In the genomic region with DNA sequence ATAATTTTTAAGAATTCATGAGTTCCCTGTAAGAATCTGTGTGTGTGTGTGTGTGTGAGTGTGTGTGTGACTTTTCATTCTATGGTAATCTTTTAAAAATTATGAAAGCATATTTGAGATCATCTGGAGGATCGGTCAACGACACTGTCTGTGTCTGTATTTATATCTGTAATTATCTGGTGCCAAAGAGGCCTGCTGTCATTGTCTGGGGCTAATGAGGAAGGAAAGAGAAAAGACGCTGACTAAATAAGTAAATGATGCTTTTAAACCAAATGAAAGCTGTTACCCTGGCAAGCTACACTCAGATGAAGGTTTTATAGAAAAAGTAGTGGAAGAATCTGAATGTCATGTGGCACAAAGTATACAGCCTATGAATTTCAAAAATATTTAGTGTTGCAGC, we compare ENCODE assay signal across 29 cellular contexts.
"Had no signal": no experiment of that assay in that cellular context is flagged by ENCODE, and none has a peak within 500 bp of the region (broad histone marks: within the 10 kb centered on the region; RNA-seq: fewer than 3 reads in every experiment).

No MANE protein-coding gene starts in this region.

- H3K4me3 Mint-ChIP-seq: activated CD4-positive, alpha-beta memory T cell treated with anti-CD3 and anti-CD28 coated beads for 36 hours; activated CD4-positive, alpha-beta T cell treated with anti-CD3 and anti-CD28 coated beads, Interleukin-2, amount 10 ng/mL, durations not matched to agents 24 days and 14 days; activated naive CD4-positive, alpha-beta T cell treated with anti-CD3 and anti-CD28 coated beads for 36 hours; activated naive CD8-positive, alpha-beta T cell treated with anti-CD3 and anti-CD28 coated beads for 36 hours; activated T-helper 1 cell treated with anti-CD3 and anti-CD28 coated beads, Interleukin-12 subunit alpha, Interleukin-12 subunit beta, Interleukin-2, Interleukin-4 antibody, amounts not matched to agents 30 ng/mL and 10 ng/mL and 1 ng/mL, durations not matched to agents 14 hours and 24 hours and 36 hours; natural killer cell treated with Interleukin-12 subunit alpha and Interleukin-12 subunit beta and Interleukin-15 and Interleukin-18, amount 100 ng/mL, for 72 hours; stimulated activated effector memory CD8-positive, alpha-beta T cell treated with anti-CD3 and anti-CD28 coated beads, Interleukin-12 subunit alpha, Interleukin-12 subunit beta, amount 100 ng/mL, for 72 hours; stimulated activated naive CD8-positive, alpha-beta T cell treated with anti-CD3 and anti-CD28 coated beads, Interleukin-15, Interleukin-2, amounts not matched to agents 100 ng/mL and 50 ng/mL, for 24 hours had no signal

- H3K27ac Mint-ChIP-seq: activated CD4-positive, alpha-beta memory T cell treated with anti-CD3 and anti-CD28 coated beads for 36 hours; activated CD4-positive, alpha-beta T cell treated with anti-CD3 and anti-CD28 coated beads, Interleukin-2, amount 10 ng/mL, durations not matched to agents 24 days and 14 days; activated naive CD4-positive, alpha-beta T cell treated with anti-CD3 and anti-CD28 coated beads for 36 hours; activated naive CD8-positive, alpha-beta T cell treated with anti-CD3 and anti-CD28 coated beads for 36 hours; activated T-helper 1 cell treated with anti-CD3 and anti-CD28 coated beads, Interleukin-12 subunit alpha, Interleukin-12 subunit beta, Interleukin-2, Interleukin-4 antibody, amounts not matched to agents 30 ng/mL and 10 ng/mL and 1 ng/mL, durations not matched to agents 14 hours and 24 hours and 36 hours; natural killer cell treated with Interleukin-12 subunit alpha and Interleukin-12 subunit beta and Interleukin-15 and Interleukin-18, amount 100 ng/mL, for 72 hours; stimulated activated effector memory CD8-positive, alpha-beta T cell treated with anti-CD3 and anti-CD28 coated beads, Interleukin-12 subunit alpha, Interleukin-12 subunit beta, amount 100 ng/mL, for 72 hours; stimulated activated naive CD8-positive, alpha-beta T cell treated with anti-CD3 and anti-CD28 coated beads, Interleukin-15, Interleukin-2, amounts not matched to agents 100 ng/mL and 50 ng/mL, for 24 hours had no signal

- ATAC-seq: body of pancreas; foreskin keratinocyte; heart right ventricle; lower lobe of right lung; mucosa of descending colon; natural killer cell treated with Interleukin-12 subunit alpha and Interleukin-12 subunit beta and Interleukin-15 and Interleukin-18, amount 100 ng/mL, for 72 hours; right lobe of liver; stimulated activated effector memory CD8-positive, alpha-beta T cell treated with anti-CD3 and anti-CD28 coated beads, Interleukin-12 subunit alpha, Interleukin-12 subunit beta, amount 100 ng/mL, for 72 hours had no signal

- H3K9me3 ChIP-seq: adrenal gland, body of pancreas, esophagus muscularis mucosa, lower lobe of right lung, mucosa of descending colon, right lobe of liver, thoracic aorta had no signal

- H3K4me1 ChIP-seq: adrenal gland, body of pancreas, lower lobe of right lung, right lobe of liver had no signal

- DNase-seq: activated CD4-positive, alpha-beta memory T cell treated with anti-CD3 and anti-CD28 coated beads for 36 hours; activated CD4-positive, alpha-beta T cell treated with anti-CD3 and anti-CD28 coated beads, Interleukin-2, amount 10 ng/mL, durations not matched to agents 24 days and 14 days; activated CD4-positive, CD25-positive, alpha-beta regulatory T cell treated with anti-CD3 and anti-CD28 coated beads, Interleukin-2, amount 50 U/mL, for 72 hours; activated CD8-positive, alpha-beta memory T cell treated with anti-CD3 and anti-CD28 coated beads, Interleukin-2, amount 50 U/mL, for 4 hours; activated effector memory CD4-positive, alpha-beta T cell treated with anti-CD3 and anti-CD28 coated beads, Interleukin-2, amount 50 U/mL, for 16 hours; activated naive CD4-positive, alpha-beta T cell treated with anti-CD3 and anti-CD28 coated beads for 36 hours; activated naive CD8-positive, alpha-beta T cell treated with anti-CD3 and anti-CD28 coated beads for 36 hours; activated T-cell treated with anti-CD3 and anti-CD28 coated beads, Interleukin-2, amount 50 U/mL, for 1 hour; adrenal gland; aorta; body of pancreas; dermis blood vessel endothelial cell; effector CD4-positive, alpha-beta T cell; foreskin keratinocyte; heart right ventricle; lower lobe of right lung; mesendoderm; mucosa of descending colon; right lobe of liver; stimulated activated CD4-positive, alpha-beta T cell treated with anti-CD3 and anti-CD28 coated beads, Interleukin-4, amount 100 ng/mL, for 24 hours; T-helper 9 cell; trophoblast cell had no signal

- H3K27ac ChIP-seq: adrenal gland, body of pancreas, esophagus muscularis mucosa, foreskin keratinocyte, heart right ventricle, lower lobe of right lung, right lobe of liver, skin epidermis, thoracic aorta had no signal

- H3K27me3 Mint-ChIP-seq: activated CD4-positive, alpha-beta memory T cell treated with anti-CD3 and anti-CD28 coated beads for 36 hours; activated CD4-positive, alpha-beta T cell treated with anti-CD3 and anti-CD28 coated beads, Interleukin-2, amount 10 ng/mL, durations not matched to agents 24 days and 14 days; natural killer cell treated with Interleukin-12 subunit alpha and Interleukin-12 subunit beta and Interleukin-15 and Interleukin-18, amount 100 ng/mL, for 72 hours had no signal

- H3K36me3 ChIP-seq: adrenal gland, esophagus muscularis mucosa, lower lobe of right lung, right lobe of liver, thoracic aorta had no signal

- H3K4me3 ChIP-seq: adrenal gland, body of pancreas, esophagus muscularis mucosa, heart right ventricle, lower lobe of right lung, mucosa of descending colon, right lobe of liver, skin epidermis, thoracic aorta had no signal

- H3K27me3 ChIP-seq: adrenal gland, body of pancreas, esophagus muscularis mucosa, foreskin keratinocyte, heart right ventricle, right lobe of liver had no signal

- H3K9me3 Mint-ChIP-seq: activated CD4-positive, alpha-beta T cell treated with anti-CD3 and anti-CD28 coated beads, Interleukin-2, amount 10 ng/mL, durations not matched to agents 24 days and 14 days; activated naive CD4-positive, alpha-beta T cell treated with anti-CD3 and anti-CD28 coated beads for 36 hours; activated naive CD8-positive, alpha-beta T cell treated with anti-CD3 and anti-CD28 coated beads for 36 hours; activated T-helper 1 cell treated with anti-CD3 and anti-CD28 coated beads, Interleukin-12 subunit alpha, Interleukin-12 subunit beta, Interleukin-2, Interleukin-4 antibody, amounts not matched to agents 30 ng/mL and 10 ng/mL and 1 ng/mL, durations not matched to agents 14 hours and 24 hours and 36 hours had no signal

- H3K4me1 Mint-ChIP-seq: activated CD4-positive, alpha-beta T cell treated with anti-CD3 and anti-CD28 coated beads, Interleukin-2, amount 10 ng/mL, durations not matched to agents 24 days and 14 days; activated naive CD8-positive, alpha-beta T cell treated with anti-CD3 and anti-CD28 coated beads for 36 hours; stimulated activated effector memory CD8-positive, alpha-beta T cell treated with anti-CD3 and anti-CD28 coated beads, Interleukin-12 subunit alpha, Interleukin-12 subunit beta, amount 100 ng/mL, for 72 hours had no signal

- H3K36me3 Mint-ChIP-seq: activated CD4-positive, alpha-beta memory T cell treated with anti-CD3 and anti-CD28 coated beads for 36 hours; activated naive CD8-positive, alpha-beta T cell treated with anti-CD3 and anti-CD28 coated beads for 36 hours; natural killer cell treated with Interleukin-12 subunit alpha and Interleukin-12 subunit beta and Interleukin-15 and Interleukin-18, amount 100 ng/mL, for 72 hours; stimulated activated effector memory CD8-positive, alpha-beta T cell treated with anti-CD3 and anti-CD28 coated beads, Interleukin-12 subunit alpha, Interleukin-12 subunit beta, amount 100 ng/mL, for 72 hours had no signal
